In the genomic region with DNA sequence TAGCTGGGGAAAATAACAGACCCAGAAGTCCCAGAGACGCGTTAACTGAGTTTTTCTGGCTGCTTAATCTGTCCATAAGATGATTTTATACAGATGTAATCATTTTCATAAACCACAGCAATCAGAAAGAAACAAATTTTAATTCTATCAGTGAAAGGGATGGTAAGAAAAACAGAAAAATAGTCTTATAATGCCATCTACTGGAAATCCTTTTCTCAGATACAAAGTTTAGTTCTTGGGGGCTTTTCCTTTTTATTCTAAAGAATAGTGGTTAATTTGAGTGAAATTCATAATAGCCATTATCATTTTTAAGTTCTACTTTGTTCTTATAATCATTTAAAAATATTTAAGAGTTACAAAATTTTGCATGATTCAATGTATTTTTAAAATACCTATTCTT, we compare ENCODE assay signal across 17 cellular contexts. TPM values are rescaled to one million over a fixed set of nuclear protein-coding genes. Genes with fewer than 3 reads are reported as not detected.
DNase-seq lines count a peak whose midpoint lies in the region; ATAC-seq and TF ChIP-seq lines count a peak whose summit lies in the region.
"Had no signal": no experiment of that assay in that cellular context is flagged by ENCODE, and none has a peak within 500 bp of the region (broad histone marks: within the 10 kb centered on the region; RNA-seq: fewer than 3 reads in every experiment).

No MANE protein-coding gene starts in this region.

- no peak for TF ChIP-seq EP300 in SK-N-SH (IDR thresholded peaks at IDR 0.05; ENCODE audit: borderline replicate concordance in 1 of 2, low read depth in 1 of 2, low read length in 1 of 2)

- peaks cover 59 to 81% of the 10 kb centered on the region in 2 experiments for H3K36me3 ChIP-seq in SK-N-SH (replicated peaks in 1 of 2; ENCODE audit: control insufficient read depth in 1 of 2, insufficient read depth in 2 of 2, low read length in 1 of 2)
- H3K36me3 ChIP-seq in adipocyte (ENCODE audit: control insufficient read depth, insufficient read depth, low read length, severe bottlenecking): peaks cover 72% of the 10 kb centered on the region
- no peaks in the 10 kb centered on the region for H3K36me3 ChIP-seq in hepatocyte (replicated peaks; ENCODE audit: insufficient read depth, low read depth)
- no peaks in the 10 kb centered on the region for H3K36me3 ChIP-seq in body of pancreas (replicated peaks in 1 of 2; ENCODE audit: insufficient read depth in 1 of 2, low read depth in 2 of 2)

- H3K79me2 ChIP-seq in SK-N-SH (ENCODE audit: insufficient read depth) (no peaks in the 10 kb centered on the region), hepatocyte (no peaks in the 10 kb centered on the region)

- no peaks in the 10 kb centered on the region for H3F3A ChIP-seq in SK-N-SH (replicated peaks; ENCODE audit: insufficient read depth)

- POLR2A ChIA-PET in SK-N-SH (lab: Yijun Ruan, JAX): no interaction called here

- peak; percentile 39 for TF ChIP-seq RAD21 in SK-N-SH (IDR thresholded peaks at IDR 0.05; ENCODE audit: low read length)

- intact Hi-C loops in body of pancreas (cut with DNase I): no loop called here

- H4K20me1 ChIP-seq in SK-N-SH (ENCODE audit: insufficient read depth) (no peaks in the 10 kb centered on the region), hepatocyte (ENCODE audit: insufficient read depth, poor library complexity, severe bottlenecking) (no peaks in the 10 kb centered on the region)

- H3K4me2 ChIP-seq in SK-N-SH (no peak overlapping the region), hepatocyte (no peak overlapping the region)

- H2AFZ ChIP-seq in SK-N-SH (ENCODE audit: low read depth) (no peak overlapping the region), hepatocyte (no peak overlapping the region)

- 100% methylated on average over 2 of the region's 2 CpGs for WGBS in SK-N-SH (ENCODE audit: low lambda C conversion rate)
- WGBS in hepatocyte (ENCODE audit: low lambda C conversion rate, missing lambda C conversion rate): 95% methylated on average over 2 of the region's 2 CpGs
- 94% methylated on average over 2 of the region's 2 CpGs for WGBS in body of pancreas, 2 donors

- H3K9me3 ChIP-seq in SK-N-SH: no peaks in the 10 kb centered on the region
- H3K9me3 ChIP-seq in adipocyte (ENCODE audit: control insufficient read depth, low read length): no peaks in the 10 kb centered on the region
- H3K9me3 ChIP-seq in hepatocyte (ENCODE audit: low read depth): no peaks in the 10 kb centered on the region
- no peaks in the 10 kb centered on the region for H3K9me3 ChIP-seq in body of pancreas
- H3K9me3 ChIP-seq: HAP-1 had no signal

- H3K27me3 ChIP-seq in SK-N-SH (ENCODE audit: insufficient read depth) (no peaks in the 10 kb centered on the region), adipocyte (replicated peaks; ENCODE audit: control insufficient read depth, insufficient read depth, low read length) (no peaks in the 10 kb centered on the region), hepatocyte (no peaks in the 10 kb centered on the region), body of pancreas (no peaks in the 10 kb centered on the region)

- TF ChIP-seq POLR2A in body of pancreas (IDR thresholded peaks at IDR 0.05): no peak

- no peak overlapping the region for H3K9ac ChIP-seq in SK-N-SH
- H3K9ac ChIP-seq in adipocyte (ENCODE audit: low read length): no peak overlapping the region

- no peak overlapping the region for H3K4me3 ChIP-seq in SK-N-SH (ENCODE audit: low read depth in 2 of 2, low read length in 1 of 2)
- H3K4me3 ChIP-seq in adipocyte (ENCODE audit: low read length): no peak overlapping the region
- H3K4me3 ChIP-seq in hepatocyte: no peak overlapping the region
- no peak overlapping the region for H3K4me3 ChIP-seq in body of pancreas
- H3K4me3 ChIP-seq: HAP-1 had no signal

- CTCF ChIA-PET in SK-N-SH (lab: Yijun Ruan, JAX): interaction anchor here (0.7 to 1.2 kb wide), 3 partner anchors 8 to 48 kb away, joined by 3 read pairs; partner anchors contain the start of genes C5orf22 and DROSHA

- H3K9me2 ChIP-seq in SK-N-SH (no peaks in the 10 kb centered on the region), hepatocyte (replicated peaks; ENCODE audit: insufficient read depth) (no peaks in the 10 kb centered on the region)

- H3K4me1 ChIP-seq in SK-N-SH (ENCODE audit: control insufficient read depth in 1 of 2, insufficient read depth in 2 of 2, low read depth in 1 of 2, low read length in 1 of 2): peaks cover 4 to 7% of the 10 kb centered on the region in 2 experiments; a peak in 3 of 4 replicates
- H3K4me1 ChIP-seq in adipocyte (ENCODE audit: control insufficient read depth, insufficient read depth, low read length): no peaks in the 10 kb centered on the region
- H3K4me1 ChIP-seq in hepatocyte (ENCODE audit: insufficient read depth): peaks cover 6% of the 10 kb centered on the region
- H3K4me1 ChIP-seq in body of pancreas: no peaks in the 10 kb centered on the region
- H3K4me1 ChIP-seq: HAP-1 had no signal

- H3K27ac ChIP-seq in SK-N-SH (ENCODE audit: low read depth in 2 of 2, low read length in 1 of 2): no peak overlapping the region
- H3K27ac ChIP-seq in hepatocyte: no peak overlapping the region
- no peak overlapping the region for H3K27ac ChIP-seq in body of pancreas
- H3K27ac ChIP-seq: 22Rv1 had no signal

- TF ChIP-seq CTCF in SK-N-SH (IDR thresholded peaks at IDR 0.05) (peak; percentile 54), hepatocyte (IDR thresholded peaks at IDR 0.05; ENCODE audit: poor library complexity) (peak; percentile 41), body of pancreas (IDR thresholded peaks at IDR 0.05) (no peak)

- DNase-seq in SK-N-SH (no peak), adipocyte (ENCODE audit: low read depth) (peak; percentile 26), hepatocyte (ENCODE audit: low spot score) (no peak), NCI-H2081 (lab: John Stamatoyannopoulos, UW) (no peak), body of pancreas (no peak)
- no peak for DNase-seq in activated CD4-positive, alpha-beta T cell treated with anti-CD3 and anti-CD28 coated beads for 1 hour
- DNase-seq: CD4-positive, CD25-positive, alpha-beta regulatory T cell; DMS53; NCI-H1092; NCI-H446; NCI-H774; RPMI8226; SW 1271 had no signal

- ATAC-seq in SK-N-SH treated with all-trans-retinoic acid at 6 μM for 48 hours (no peak), body of pancreas (no peak), HG03135 (IDR thresholded peaks at IDR 0.05; ENCODE audit: unreplicated experiment) (no peak)

TF ChIP-seq in SK-N-SH, 30 proteins besides CTCF, POLR2A, EP300 and RAD21 (continues in another document):
- TF ChIP-seq FOSL2 (IDR thresholded peaks at IDR 0.05; ENCODE audit: borderline replicate concordance, low read depth) (no peak), JUND (IDR thresholded peaks at IDR 0.05) (no peak)
- TF ChIP-seq, protein P1, sequence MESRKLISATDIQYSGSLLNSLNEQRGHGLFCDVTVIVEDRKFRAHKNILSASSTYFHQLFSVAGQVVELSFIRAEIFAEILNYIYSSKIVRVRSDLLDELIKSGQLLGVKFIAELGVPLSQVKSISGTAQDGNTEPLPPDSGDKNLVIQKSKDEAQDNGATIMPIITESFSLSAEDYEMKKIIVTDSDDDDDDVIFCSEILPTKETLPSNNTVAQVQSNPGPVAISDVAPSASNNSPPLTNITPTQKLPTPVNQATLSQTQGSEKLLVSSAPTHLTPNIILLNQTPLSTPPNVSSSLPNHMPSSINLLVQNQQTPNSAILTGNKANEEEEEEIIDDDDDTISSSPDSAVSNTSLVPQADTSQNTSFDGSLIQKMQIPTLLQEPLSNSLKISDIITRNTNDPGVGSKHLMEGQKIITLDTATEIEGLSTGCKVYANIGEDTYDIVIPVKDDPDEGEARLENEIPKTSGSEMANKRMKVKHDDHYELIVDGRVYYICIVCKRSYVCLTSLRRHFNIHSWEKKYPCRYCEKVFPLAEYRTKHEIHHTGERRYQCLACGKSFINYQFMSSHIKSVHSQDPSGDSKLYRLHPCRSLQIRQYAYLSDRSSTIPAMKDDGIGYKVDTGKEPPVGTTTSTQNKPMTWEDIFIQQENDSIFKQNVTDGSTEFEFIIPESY (IDR thresholded peaks at IDR 0.05; ENCODE audit: borderline replicate concordance, low read depth): no peak

TF ChIP-seq in SK-N-SH treated with all-trans-retinoic acid at 6 μM for 48 hours, 23 proteins besides CTCF, POLR2A, EP300 and RAD21 (continues in another document):
- TF ChIP-seq CSDC2 (CRISPR knock-in tag; IDR thresholded peaks at IDR 0.05) (no peak), ZNF8 (CRISPR knock-in tag; IDR thresholded peaks at IDR 0.05) (no peak), ZNF70 (CRISPR knock-in tag; IDR thresholded peaks at IDR 0.05) (no peak), BACH2 (CRISPR knock-in tag; IDR thresholded peaks at IDR 0.05; ENCODE audit: borderline replicate concordance) (no peak), CREB5 (CRISPR knock-in tag; IDR thresholded peaks at IDR 0.05; ENCODE audit: low read depth) (no peak), ZFP30 (CRISPR knock-in tag; IDR thresholded peaks at IDR 0.05) (no peak)

RNA-seq across cellular contexts. Expression of gene DROSHA, which starts 44.4 kb away (rescaled TPM):
- polyA plus RNA-seq in SK-N-SH (2012; rRNA removed) (47.2 and 49.3 TPM in 2 replicates), hepatocyte (21.9 and 25.3 TPM in 2 replicates)
- 51.7 and 60.0 TPM in 2 replicates for polyA plus RNA-seq in SK-N-SH (2012; cell fraction: cytosol; rRNA removed)
- 82.2 and 110 TPM in 2 replicates for polyA plus RNA-seq in SK-N-SH (2012; cell fraction: nucleus; rRNA removed)
- total RNA-seq in hepatocyte (33.7 and 40.8 TPM in 2 replicates), body of pancreas (10 to 100 TPM; 16.1 to 85.0 TPM)

RNA-seq across cellular contexts. Expression of gene C5orf22, which starts 44.6 kb away (rescaled TPM):
- polyA plus RNA-seq in SK-N-SH (2012; rRNA removed) (13.6 and 14.7 TPM in 2 replicates), hepatocyte (12.7 and 15.8 TPM in 2 replicates)
- 16.8 and 18.2 TPM in 2 replicates for polyA plus RNA-seq in SK-N-SH (2012; cell fraction: cytosol; rRNA removed)
- polyA plus RNA-seq in SK-N-SH (2012; cell fraction: nucleus; rRNA removed): 7.3 and 12.9 TPM in 2 replicates
- total RNA-seq in hepatocyte (15.3 and 16.3 TPM in 2 replicates), body of pancreas (10 to 100 TPM; 15.5 to 16.6 TPM)

Comparison
In these comparisons a context has a peak if more than half of its experiments do, and no peak if none do; other contexts are left out.
1. CTCF ChIP-seq: peak in SK-N-SH (single experiment) and hepatocyte (single experiment); none in body of pancreas (0 of 7).